ENCODE assay signal across 8 cellular contexts in the genomic region with DNA sequence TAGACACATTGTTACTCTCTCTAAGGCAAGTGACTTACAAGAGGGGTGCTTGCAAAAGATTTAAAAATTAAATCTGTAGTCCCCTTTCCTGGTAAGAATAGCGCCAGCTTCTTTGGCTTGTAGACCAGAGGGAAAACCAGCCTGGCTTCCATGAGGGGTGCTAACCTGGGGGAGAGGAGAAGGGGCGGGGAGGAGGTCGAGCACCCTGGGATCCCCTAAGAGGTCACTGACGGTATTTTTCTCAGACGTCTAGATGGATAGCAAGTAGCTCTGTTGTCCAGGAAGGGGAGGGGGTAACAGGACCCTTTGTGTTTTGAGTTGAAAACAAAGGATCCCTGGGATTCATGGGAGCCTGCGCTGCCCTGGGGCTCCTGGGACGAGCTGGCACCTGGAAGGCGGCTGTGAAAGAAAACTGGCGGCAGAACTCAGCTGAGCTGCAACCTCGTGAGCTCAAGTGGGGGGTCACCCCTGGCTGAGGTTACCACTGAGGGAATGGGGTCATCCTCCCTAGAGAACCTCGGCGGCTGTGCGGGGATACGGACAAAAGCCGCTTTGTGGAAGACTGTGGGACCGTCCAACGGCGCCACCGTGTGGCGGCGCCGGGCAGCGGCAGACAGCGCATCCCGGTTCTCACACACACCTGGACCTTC. TPM values are rescaled to one million over a fixed set of nuclear protein-coding genes. Genes with fewer than 3 reads are reported as not detected.
DNase-seq lines count a peak whose midpoint lies in the region; ATAC-seq and TF ChIP-seq lines count a peak whose summit lies in the region.

No MANE protein-coding gene starts in this region.

- POLR2A ChIA-PET in naive thymus-derived CD8-positive, alpha-beta T cell (lab: Charles Lee) = no interaction called here

- H3K4me1 ChIP-seq in esophagus squamous epithelium (peaks cover 0 to 18% (median 4%) of the 10 kb centered on the region in 3 donors), stomach (peaks cover 0 to 11% (median 6%) of the 10 kb centered on the region in 4 donors)

- WGBS in esophagus squamous epithelium, 2 donors = 9 to 11% methylated on average over 17 to 18 of the region's 25 CpGs
- WGBS in stomach, 5 donors = 11 to 15% (median 13%) methylated on average over 17 to 25 of the region's 25 CpGs

- no peaks in the 10 kb centered on the region for H3K9me3 ChIP-seq in esophagus squamous epithelium
- H3K9me3 ChIP-seq in stomach = no peaks in the 10 kb centered on the region

- peaks cover 44 to 97% (median 71%) of the 10 kb centered on the region in 5 donors for H3K27me3 Mint-ChIP-seq in naive thymus-derived CD8-positive, alpha-beta T cell

- intact Hi-C loops in esophagus squamous epithelium (cut with DNase I) (no loop called here), stomach (cut with DNase I; ENCODE audit: low total_unique reads) (no loop called here)

- TF ChIP-seq CTCF in C4-2B (conservative IDR thresholded peaks at IDR 0.05) (peak; percentile 93), esophagus squamous epithelium (IDR thresholded peaks at IDR 0.05) (peak; percentile 76 to 92 (median 84)), stomach (IDR thresholded peaks at IDR 0.05) (peak in 5 of 7 experiments; percentile 48 to 88 (median 82))

- H3K27ac ChIP-seq in C4-2B (no peak overlapping the region), esophagus squamous epithelium (no peak overlapping the region), stomach (no peak overlapping the region)

- TF ChIP-seq EP300 in stomach (IDR thresholded peaks at IDR 0.05) = no peak

- peak overlapping the region in 1 of 10 donors; percentile 7 for H3K4me3 Mint-ChIP-seq in naive thymus-derived CD8-positive, alpha-beta T cell

- H3K4me1 Mint-ChIP-seq in naive thymus-derived CD8-positive, alpha-beta T cell = peaks cover 0 to 2% (median 0%) of the 10 kb centered on the region in 4 donors

- no peaks in the 10 kb centered on the region for H3K9me3 Mint-ChIP-seq in naive thymus-derived CD8-positive, alpha-beta T cell

- TF ChIP-seq POLR2A in esophagus squamous epithelium (IDR thresholded peaks at IDR 0.05) (no peak), stomach (IDR thresholded peaks at IDR 0.05) (no peak)

- ATAC-seq in GM18909 (IDR thresholded peaks at IDR 0.05; ENCODE audit: poor library complexity, unreplicated experiment) = peak; percentile 84
- ATAC-seq in HG03175 (IDR thresholded peaks at IDR 0.05; ENCODE audit: unreplicated experiment) = peak; percentile 80
- ATAC-seq in naive thymus-derived CD8-positive, alpha-beta T cell = peak; percentile 81 to 91

- peak overlapping the region in 1 of 4 donors; percentile 50 for H3K4me3 ChIP-seq in esophagus squamous epithelium
- H3K4me3 ChIP-seq in stomach = peak overlapping the region in 1 of 4 donors; percentile 32

- H3K36me3 ChIP-seq in esophagus squamous epithelium (no peaks in the 10 kb centered on the region), stomach (no peaks in the 10 kb centered on the region)

- DNase-seq in NCI-H526 (lab: John Stamatoyannopoulos, UW) = peak; percentile 25 to 81
- peak; percentile 28 for DNase-seq in activated T-cell treated with anti-CD3 and anti-CD28 coated beads for 24 hours (ENCODE audit: low read depth)
- no peak for DNase-seq in esophagus squamous epithelium (lab: John Stamatoyannopoulos, UW)
- DNase-seq in naive thymus-derived CD8-positive, alpha-beta T cell = peak; percentile 21 to 69 (median 45)
- DNase-seq in stomach = peak; percentile 64

- H3K27ac Mint-ChIP-seq in naive thymus-derived CD8-positive, alpha-beta T cell = no peak overlapping the region

- H3K36me3 Mint-ChIP-seq in naive thymus-derived CD8-positive, alpha-beta T cell = no peaks in the 10 kb centered on the region

- H3K27me3 ChIP-seq in esophagus squamous epithelium (peaks cover 0 to 72% (median 0%) of the 10 kb centered on the region in 4 donors), stomach (peaks cover 0 to 65% (median 13%) of the 10 kb centered on the region in 3 donors)

RNA-seq across cellular contexts. Expression of a gene that starts 37.8 kb away (rescaled TPM):
- total RNA-seq in esophagus squamous epithelium (10 to 100 TPM; 29.6 to 48.5 (median 43.6) TPM), stomach (10 to 100 TPM in 4 of 5 donors, 1 to 10 TPM in 1; 8.8 to 55.0 (median 31.9) TPM)
- total RNA-seq in naive thymus-derived CD8-positive, alpha-beta T cell = 10 to 100 TPM; 32.7 to 34.5 TPM
- polyA plus RNA-seq in naive thymus-derived CD8-positive, alpha-beta T cell = 10 to 100 TPM; 29.8 to 40.8 (median 38.5) TPM
- 10 to 100 TPM; 11.9 to 30.2 (median 29.6) TPM for polyA plus RNA-seq in stomach

RNA-seq across cellular contexts. Expression of a gene that starts 48.1 kb away (rescaled TPM):
- total RNA-seq in esophagus squamous epithelium (1 to 10 TPM in 2 of 4 donors, under 1 TPM in 1, not detected in 1; 0.26 to 9.4 (median 2.3) TPM), stomach (1 to 10 TPM in 2 of 5 donors, not detected in 3; 1.3 to 2.4 TPM)
- not detected for total RNA-seq in naive thymus-derived CD8-positive, alpha-beta T cell
- 1 to 10 TPM in 1 of 3 donors, under 1 TPM in 2; 0.20 to 1.1 (median 0.68) TPM for polyA plus RNA-seq in naive thymus-derived CD8-positive, alpha-beta T cell
- 1 to 10 TPM; 2.1 to 4.7 (median 3.5) TPM for polyA plus RNA-seq in stomach
